ENCODE assay signal across 8 cellular contexts in the genomic region with DNA sequence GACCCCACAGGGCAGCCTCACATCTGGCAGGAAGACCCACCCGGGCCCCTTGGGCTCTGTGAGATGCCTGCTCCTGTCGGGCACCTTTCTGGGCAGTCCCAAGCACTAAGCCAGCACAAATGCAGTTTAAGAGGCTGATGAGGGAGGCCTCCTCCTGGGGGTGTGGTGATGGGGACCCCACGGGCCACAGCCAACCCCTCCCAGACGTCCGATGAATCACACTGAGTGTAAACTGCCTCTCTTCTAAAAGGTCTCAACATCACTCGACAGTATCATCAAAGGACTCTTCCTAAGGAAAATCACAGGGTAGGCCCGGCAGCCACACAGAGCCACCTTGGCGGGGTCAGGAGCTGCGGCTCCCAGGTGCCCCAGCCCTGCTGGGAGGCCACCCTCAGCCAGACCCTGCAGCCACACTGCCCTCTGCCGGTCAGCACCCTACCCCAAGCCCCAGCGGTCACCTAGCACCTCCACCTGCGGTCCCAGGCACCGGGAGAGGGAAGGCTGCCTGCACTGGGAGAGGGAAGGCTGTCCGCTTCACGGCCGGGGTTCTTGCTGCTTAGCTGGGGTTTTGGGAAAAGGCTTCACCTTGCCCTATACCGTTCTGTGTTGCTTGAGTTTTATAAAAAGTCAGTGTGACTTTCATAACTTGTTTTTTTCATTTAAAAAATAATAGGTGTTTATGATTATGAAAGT.
DNase-seq lines count a peak whose midpoint lies in the region; ATAC-seq and TF ChIP-seq lines count a peak whose summit lies in the region.

No MANE protein-coding gene starts in this region.

- peak; percentile 83 for DNase-seq in DMS153 (lab: John Stamatoyannopoulos, UW)
- DNase-seq in UCSD-AML1 (lab: John Stamatoyannopoulos, UW; ENCODE audit: unreplicated experiment), result peak; percentile 66
- peak; percentile 20 for DNase-seq in effector CD8-positive, alpha-beta T cell (lab: John Stamatoyannopoulos, UW)

- H3K9me3 ChIP-seq in muscle layer of duodenum (ENCODE audit: control insufficient read depth in 1 of 2, low read length in 2 of 2), result no peaks in the 10 kb centered on the region

- H3K27me3 ChIP-seq in muscle layer of duodenum (ENCODE audit: low read depth, low read length), result peaks cover 17% of the 10 kb centered on the region

- H3K4me3 ChIP-seq in muscle layer of duodenum (ENCODE audit: low read depth in 1 of 2, low read length in 2 of 2), result no peak overlapping the region

- peak overlapping the region; percentile 39 for H3K27ac ChIP-seq in muscle layer of duodenum (ENCODE audit: low read length)

- H3K36me3 ChIP-seq in muscle layer of duodenum (ENCODE audit: control insufficient read depth in 1 of 2, insufficient read depth in 2 of 2, low read length in 2 of 2), result no peaks in the 10 kb centered on the region

- ATAC-seq in HG03095 (IDR thresholded peaks at IDR 0.05; ENCODE audit: unreplicated experiment), result no peak
- ATAC-seq in HG02885 (IDR thresholded peaks at IDR 0.05; ENCODE audit: poor library complexity, unreplicated experiment), result no peak
- no peak for ATAC-seq in GM19395 (IDR thresholded peaks at IDR 0.05; ENCODE audit: unreplicated experiment)

- H3K4me1 ChIP-seq in muscle layer of duodenum (ENCODE audit: control insufficient read depth in 1 of 2, insufficient read depth in 2 of 2, low read length in 2 of 2), result peaks cover 0 to 27% of the 10 kb centered on the region in 2 donors

- TF ChIP-seq CTCF in LNCAP (IDR thresholded peaks at IDR 0.05), result peak; percentile 94

Comparison
In these comparisons a context has a peak if more than half of its experiments do, and no peak if none do; other contexts are left out.
1. DNase-seq: peak in every context shown above with its lines; median percentile 83 in DMS153; 66 in UCSD-AML1; 20 in effector CD8-positive, alpha-beta T cell.